Comparison of ENCODE assay signal across 1 cellular context in genomic region chr11:65185166-65185565, GRCh38.
TF ChIP-seq lines count a peak whose summit lies in the region.

No MANE protein-coding gene starts in this region.

TF ChIP-seq in HCT116, 20 proteins besides CTCF, POLR2A, EP300 and RAD21 (continued from another document):
- TF ChIP-seq ZBTB33 (IDR thresholded peaks at IDR 0.05; ENCODE audit: extremely low read depth, insufficient replicate concordance, low read length): no peak
TF ChIP-seq in HCT116: peak in this region for 0.
